In genomic region chr16:15888072-15888976, GRCh38 we compare ENCODE assay signal across 8 cellular contexts. TPM values are rescaled to one million over a fixed set of nuclear protein-coding genes. Genes with fewer than 3 reads are reported as not detected.
DNase-seq lines count a peak whose midpoint lies in the region; ATAC-seq and TF ChIP-seq lines count a peak whose summit lies in the region.

TSS of gene CEP20 (minus strand) at chr16:15888603. CDS start at chr16:15888585, 18 bp downstream.

- H3K27me3 Mint-ChIP-seq in activated CD4-positive, alpha-beta T cell treated with anti-CD3 and anti-CD28 coated beads, Interleukin-2, amount 10 ng/mL, durations not matched to agents 7 days and 5 days, result no peaks in the 10 kb centered on the region

- CTCF ChIA-PET in activated CD4-positive, alpha-beta T cell treated with anti-CD3 and anti-CD28 coated beads, Interleukin-2, amount 10 ng/mL, durations not matched to agents 7 days and 5 days (lab: Charles Lee), result interaction anchor here (0.7 to 1.7 kb wide), 10 partner anchors 8 to 298 kb away, joined by 3 to 10 read pairs (median 4); no protein-coding TSS in a partner anchor

- H3K9me3 Mint-ChIP-seq in activated CD4-positive, alpha-beta T cell treated with anti-CD3 and anti-CD28 coated beads, Interleukin-2, amount 10 ng/mL, durations not matched to agents 7 days and 5 days, result no peaks in the 10 kb centered on the region

- H3K36me3 Mint-ChIP-seq in activated CD4-positive, alpha-beta T cell treated with anti-CD3 and anti-CD28 coated beads, Interleukin-2, amount 10 ng/mL, durations not matched to agents 7 days and 5 days (ENCODE audit: low read depth), result peaks cover 14% of the 10 kb centered on the region

- peaks cover 0 to 5% of the 10 kb centered on the region in 2 donors for H3K36me3 ChIP-seq in left lung

- intact Hi-C loops in left lung (cut with DNase I), result no loop called here

- no peaks in the 10 kb centered on the region for H3K9me3 ChIP-seq in left lung

- peak in 1 of 2 donors; percentile 31 for TF ChIP-seq CTCF in left lung (IDR thresholded peaks at IDR 0.05)

- H3K27ac Mint-ChIP-seq in activated CD4-positive, alpha-beta T cell treated with anti-CD3 and anti-CD28 coated beads, Interleukin-2, amount 10 ng/mL, durations not matched to agents 7 days and 5 days, result peak within 1 kb of the TSS; percentile 99

- H3K4me1 Mint-ChIP-seq in activated CD4-positive, alpha-beta T cell treated with anti-CD3 and anti-CD28 coated beads, Interleukin-2, amount 10 ng/mL, durations not matched to agents 7 days and 5 days, result peaks cover 35% of the 10 kb centered on the region

- DNase-seq in C1 segment of cervical spinal cord (lab: John Stamatoyannopoulos, UW), result peak; percentile 82 to 99 (median 97)
- peak; percentile 100 for DNase-seq in NCI-H69 (lab: John Stamatoyannopoulos, UW)
- DNase-seq in activated CD4-positive, alpha-beta T cell treated with anti-CD3 and anti-CD28 coated beads, Interleukin-2, amount 10 ng/mL, durations not matched to agents 7 days and 5 days, result peak; percentile 100
- peak; percentile 99 for DNase-seq in dedifferentiated amniotic fluid mesenchymal stem cell (ENCODE audit: extremely low spot score)
- peak; percentile 98 to 100 for DNase-seq in left lung
- peak; percentile 100 for DNase-seq in stimulated activated CD4-positive, alpha-beta T cell treated with anti-CD3 and anti-CD28 coated beads, Interleukin-2, amount 100 ng/mL, for 48 hours

- POLR2A ChIA-PET in activated CD4-positive, alpha-beta T cell treated with anti-CD3 and anti-CD28 coated beads, Interleukin-2, amount 10 ng/mL, durations not matched to agents 7 days and 5 days (lab: Charles Lee), result interaction anchor here (0.6 to 0.9 kb wide), 4 partner anchors 15 to 164 kb away, joined by 3 read pairs; no protein-coding TSS in a partner anchor

- ATAC-seq in GM19328 (IDR thresholded peaks at IDR 0.05; ENCODE audit: unreplicated experiment) (peak; percentile 94), HG03520 (IDR thresholded peaks at IDR 0.05; ENCODE audit: unreplicated experiment) (peak; percentile 97), left lung (peak; percentile 100)

- H3K4me1 ChIP-seq in left lung, result peaks cover 9 to 35% of the 10 kb centered on the region in 2 donors

- H3K27me3 ChIP-seq in left lung, result no peaks in the 10 kb centered on the region

- peak within 1 kb of the TSS; percentile 100 for H3K4me3 Mint-ChIP-seq in activated CD4-positive, alpha-beta T cell treated with anti-CD3 and anti-CD28 coated beads, Interleukin-2, amount 10 ng/mL, durations not matched to agents 7 days and 5 days

- peak within 1 kb of the TSS; percentile 72 to 89 for H3K27ac ChIP-seq in left lung

- H3K4me3 ChIP-seq in left lung, result peak within 1 kb of the TSS; percentile 64 to 92

RNA-seq across cellular contexts. Expression of gene CEP20, which starts in this region (rescaled TPM):
- 10 to 100 TPM; 46.2 to 59.4 TPM for total RNA-seq in activated CD4-positive, alpha-beta T cell treated with anti-CD3 and anti-CD28 coated beads, Interleukin-2, amount 10 ng/mL, durations not matched to agents 7 days and 5 days
- 10 to 100 TPM; 22.7 to 26.2 TPM for total RNA-seq in left lung

Comparison
In these comparisons a context has a peak if more than half of its experiments do, and no peak if none do; other contexts are left out.
1. Peak in every context shown above with its lines: DNase-seq, ATAC-seq, H3K4me3 ChIP-seq and H3K27ac ChIP-seq.